1 cellular context compared by ENCODE assay signal in the genomic region with DNA sequence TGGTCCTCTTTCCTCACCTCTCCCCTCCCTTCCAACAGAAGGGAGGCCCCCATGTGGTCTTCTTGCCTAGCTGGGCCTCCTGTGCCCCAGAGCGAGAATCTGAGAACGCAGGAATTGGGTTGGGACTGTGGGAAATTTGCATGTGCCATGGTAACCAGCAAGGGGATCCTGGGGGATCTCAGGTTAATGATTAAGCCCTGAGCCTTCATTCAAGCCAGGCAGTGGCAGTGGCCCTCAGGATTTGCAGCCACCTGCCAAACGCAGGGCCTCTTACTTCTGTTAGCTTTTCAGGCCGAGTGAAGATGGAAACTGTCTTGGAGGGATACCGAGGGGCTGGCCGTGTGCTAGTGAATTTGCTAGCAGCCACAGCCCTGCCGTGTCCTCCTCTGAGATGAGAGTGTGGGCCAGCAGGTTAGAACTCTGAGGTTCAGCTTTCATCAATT.
TF ChIP-seq lines count a peak whose summit lies in the region.

No MANE protein-coding gene starts in this region.

TF ChIP-seq in GM23338, 12 proteins besides CTCF, POLR2A, EP300 and RAD21:
- TF ChIP-seq REST (IDR thresholded peaks at IDR 0.05; ENCODE audit: unreplicated experiment) (no peak), EZH2phosphoT487 (IDR thresholded peaks at IDR 0.05; ENCODE audit: unreplicated experiment) (no peak), CREB1 (CRISPR knock-in tag; IDR thresholded peaks at IDR 0.05; ENCODE audit: low read depth) (no peak), ZNF331 (CRISPR knock-in tag; IDR thresholded peaks at IDR 0.05; ENCODE audit: low read depth) (no peak), ZNF114 (CRISPR knock-in tag; IDR thresholded peaks at IDR 0.05) (no peak), STAT1 (IDR thresholded peaks at IDR 0.05; ENCODE audit: unreplicated experiment) (no peak), JUNB (IDR thresholded peaks at IDR 0.05; ENCODE audit: unreplicated experiment) (no peak)
